In genomic region chr20:48794360-48794759, GRCh38 we compare ENCODE assay signal across 12 cellular contexts. TPM values are rescaled to one million over a fixed set of nuclear protein-coding genes. Genes with fewer than 3 reads are reported as not detected.
A peak's percentile ranks its signal among the peaks of the same experiment; 100 is the strongest.
DNase-seq lines count a peak whose midpoint lies in the region; ATAC-seq and TF ChIP-seq lines count a peak whose summit lies in the region.
"Had no signal": no experiment of that assay in that cellular context is flagged by ENCODE, and none has a peak within 500 bp of the region (broad histone marks: within the 10 kb centered on the region; RNA-seq: fewer than 3 reads in every experiment).

No MANE protein-coding gene starts in this region.

- peaks cover 22% of the 10 kb centered on the region for H3K36me3 ChIP-seq in CD4-positive, CD25-positive, alpha-beta regulatory T cell (ENCODE audit: control insufficient read depth, insufficient read depth, low read length)
- H3K36me3 ChIP-seq in HUES48 (ENCODE audit: control insufficient read depth, insufficient read depth, low read length): no peaks in the 10 kb centered on the region

- H3K27me3 Mint-ChIP-seq in CD4-positive, CD25-positive, alpha-beta regulatory T cell: no peaks in the 10 kb centered on the region
- H3K27me3 Mint-ChIP-seq in dendritic cell treated with granulocyte-macrophage colony-stimulating factor and Interleukin-4, amounts not matched to agents 40 ng/mL and 50 ng/mL, for 4 days: no peaks in the 10 kb centered on the region
- H3K27me3 Mint-ChIP-seq in nephron (ENCODE audit: low read depth): peaks cover 15% of the 10 kb centered on the region

- intact Hi-C loops in dendritic cell treated with granulocyte-macrophage colony-stimulating factor and Interleukin-4, amounts not matched to agents 40 ng/mL and 50 ng/mL, for 4 days (cut with micrococcal nuclease): no loop called here

- H3K4me3 Mint-ChIP-seq in CD4-positive, CD25-positive, alpha-beta regulatory T cell: peak overlapping the region in 3 of 4 donors; percentile 6 to 67 (median 8)
- peak overlapping the region; percentile 4 for H3K4me3 Mint-ChIP-seq in dendritic cell treated with granulocyte-macrophage colony-stimulating factor and Interleukin-4, amounts not matched to agents 40 ng/mL and 50 ng/mL, for 4 days
- H3K4me3 Mint-ChIP-seq in nephron: no peak overlapping the region
- H3K4me3 Mint-ChIP-seq: activated naive CD4-positive, alpha-beta T cell treated with anti-CD3 and anti-CD28 coated beads for 36 hours had no signal

- H3K9me3 Mint-ChIP-seq in CD4-positive, CD25-positive, alpha-beta regulatory T cell: no peaks in the 10 kb centered on the region
- no peaks in the 10 kb centered on the region for H3K9me3 Mint-ChIP-seq in dendritic cell treated with granulocyte-macrophage colony-stimulating factor and Interleukin-4, amounts not matched to agents 40 ng/mL and 50 ng/mL, for 4 days
- no peaks in the 10 kb centered on the region for H3K9me3 Mint-ChIP-seq in nephron
- H3K9me3 Mint-ChIP-seq: activated naive CD4-positive, alpha-beta T cell treated with anti-CD3 and anti-CD28 coated beads for 36 hours had no signal

- peaks cover 18 to 88% (median 64%) of the 10 kb centered on the region in 4 donors for H3K4me1 Mint-ChIP-seq in CD4-positive, CD25-positive, alpha-beta regulatory T cell
- peaks cover 83% of the 10 kb centered on the region for H3K4me1 Mint-ChIP-seq in dendritic cell treated with granulocyte-macrophage colony-stimulating factor and Interleukin-4, amounts not matched to agents 40 ng/mL and 50 ng/mL, for 4 days (ENCODE audit: low read depth)
- peaks cover 50% of the 10 kb centered on the region for H3K4me1 Mint-ChIP-seq in nephron

- H3K27ac Mint-ChIP-seq in CD4-positive, CD25-positive, alpha-beta regulatory T cell: peak overlapping the region in 2 of 3 donors; percentile 67 to 90
- peak overlapping the region; percentile 50 for H3K27ac Mint-ChIP-seq in dendritic cell treated with granulocyte-macrophage colony-stimulating factor and Interleukin-4, amounts not matched to agents 40 ng/mL and 50 ng/mL, for 4 days
- peak overlapping the region; percentile 41 to 80 (median 57) for H3K27ac Mint-ChIP-seq in nephron
- H3K27ac Mint-ChIP-seq: activated naive CD4-positive, alpha-beta T cell treated with anti-CD3 and anti-CD28 coated beads for 36 hours had no signal

- no peak overlapping the region for H3K4me3 ChIP-seq in CD4-positive, CD25-positive, alpha-beta regulatory T cell (ENCODE audit: low read depth, low read length)
- H3K4me3 ChIP-seq in HUES48 (ENCODE audit: low read depth, low read length): no peak overlapping the region

- TF ChIP-seq CTCF in nephron (IDR thresholded peaks at IDR 0.05; ENCODE audit: unreplicated experiment in 3 of 3) (no peak), foreskin keratinocyte (conservative IDR thresholded peaks at IDR 0.05) (no peak)

- H3K9me3 ChIP-seq in CD4-positive, CD25-positive, alpha-beta regulatory T cell (ENCODE audit: control insufficient read depth in 2 of 2, low read length in 2 of 2): no peaks in the 10 kb centered on the region
- H3K9me3 ChIP-seq in HUES48 (ENCODE audit: control insufficient read depth, insufficient read depth, low read length): no peaks in the 10 kb centered on the region

- peaks cover 70% of the 10 kb centered on the region for H3K4me1 ChIP-seq in CD4-positive, CD25-positive, alpha-beta regulatory T cell (ENCODE audit: control insufficient read depth, insufficient read depth, low read length, poor library complexity, severe bottlenecking)
- H3K4me1 ChIP-seq in HUES48 (ENCODE audit: control insufficient read depth, insufficient read depth, low read length): peaks cover 20% of the 10 kb centered on the region; the same call in 1 of the 2 replicates
- H3K4me1 ChIP-seq in foreskin keratinocyte: no peaks in the 10 kb centered on the region

- no peak overlapping the region for H3K9ac ChIP-seq in HUES48 (ENCODE audit: low read depth, low read length)

- H3K27ac ChIP-seq in CD4-positive, CD25-positive, alpha-beta regulatory T cell (ENCODE audit: insufficient read depth, low read length, poor library complexity, severe bottlenecking): peak overlapping the region; percentile 15
- H3K27ac ChIP-seq in HUES48 (ENCODE audit: low read depth, low read length) (peak overlapping the region; percentile 5), foreskin keratinocyte (no peak overlapping the region)
- H3K27ac ChIP-seq: VCaP had no signal

- DNase-seq in CD4-positive, CD25-positive, alpha-beta regulatory T cell: no peak
- DNase-seq in foreskin keratinocyte (no peak), NCI-H774 (lab: John Stamatoyannopoulos, UW) (no peak), OCI-M1 (lab: John Stamatoyannopoulos, UW) (no peak)
- DNase-seq in activated CD4-positive, alpha-beta T cell treated with anti-CD3 and anti-CD28 coated beads, Interleukin-2, amount 50 U/mL, for 1 hour: no peak
- DNase-seq: activated naive CD4-positive, alpha-beta T cell treated with anti-CD3 and anti-CD28 coated beads for 36 hours; NCI-H1436 treated with DMSO at 0.1 percent for 48 hours; stimulated activated CD4-positive, alpha-beta T cell treated with anti-CD3 and anti-CD28 coated beads, Interleukin-4, amount 100 ng/mL, for 24 hours had no signal

- no peaks in the 10 kb centered on the region for H3K27me3 ChIP-seq in CD4-positive, CD25-positive, alpha-beta regulatory T cell (ENCODE audit: control insufficient read depth, insufficient read depth, low read length)
- H3K27me3 ChIP-seq in HUES48 (ENCODE audit: control insufficient read depth, insufficient read depth, low read length) (no peaks in the 10 kb centered on the region), foreskin keratinocyte (peaks cover 25% of the 10 kb centered on the region)

- H3K36me3 Mint-ChIP-seq in CD4-positive, CD25-positive, alpha-beta regulatory T cell: peaks cover 7% of the 10 kb centered on the region
- peaks cover 36% of the 10 kb centered on the region for H3K36me3 Mint-ChIP-seq in dendritic cell treated with granulocyte-macrophage colony-stimulating factor and Interleukin-4, amounts not matched to agents 40 ng/mL and 50 ng/mL, for 4 days (ENCODE audit: low read depth)
- no peaks in the 10 kb centered on the region for H3K36me3 Mint-ChIP-seq in nephron (ENCODE audit: low read depth)

- no peak for ATAC-seq in CD4-positive, CD25-positive, alpha-beta regulatory T cell (ENCODE audit: low read depth in 2 of 2)
- ATAC-seq in foreskin keratinocyte: no peak

RNA-seq across cellular contexts. Expression of gene PREX1, which starts 33.4 kb away (rescaled TPM):
- 264 TPM for total RNA-seq in CD4-positive, CD25-positive, alpha-beta regulatory T cell
- polyA plus RNA-seq in CD4-positive, CD25-positive, alpha-beta regulatory T cell: 10 to 100 TPM; 40.8 to 58.5 (median 50.1) TPM
- total RNA-seq in foreskin keratinocyte: 0.49 and 1.3 TPM in 2 replicates
- polyA plus RNA-seq in foreskin keratinocyte: 0.31 and 0.62 TPM in 2 replicates

Comparison
In these comparisons a context has a peak if more than half of its experiments do, and no peak if none do; other contexts are left out.
1. H3K4me3 Mint-ChIP-seq: peak in CD4-positive, CD25-positive, alpha-beta regulatory T cell (3 of 4) and dendritic cell treated with granulocyte-macrophage colony-stimulating factor and Interleukin-4, amounts not matched to agents 40 ng/mL and 50 ng/mL, for 4 days (single experiment); none in nephron (0 of 3).
2. RNA of gene PREX1, which starts 33.4 kb away (total RNA-seq): 264 TPM in CD4-positive, CD25-positive, alpha-beta regulatory T cell (single experiment); 0.49 to 1.3 TPM in foreskin keratinocyte; every median in the first group is over 100 times any median in the second.
3. Peak in every context shown above with its lines, with median percentiles within 50 percentile points of each other: H3K27ac Mint-ChIP-seq.